In the genomic region with DNA sequence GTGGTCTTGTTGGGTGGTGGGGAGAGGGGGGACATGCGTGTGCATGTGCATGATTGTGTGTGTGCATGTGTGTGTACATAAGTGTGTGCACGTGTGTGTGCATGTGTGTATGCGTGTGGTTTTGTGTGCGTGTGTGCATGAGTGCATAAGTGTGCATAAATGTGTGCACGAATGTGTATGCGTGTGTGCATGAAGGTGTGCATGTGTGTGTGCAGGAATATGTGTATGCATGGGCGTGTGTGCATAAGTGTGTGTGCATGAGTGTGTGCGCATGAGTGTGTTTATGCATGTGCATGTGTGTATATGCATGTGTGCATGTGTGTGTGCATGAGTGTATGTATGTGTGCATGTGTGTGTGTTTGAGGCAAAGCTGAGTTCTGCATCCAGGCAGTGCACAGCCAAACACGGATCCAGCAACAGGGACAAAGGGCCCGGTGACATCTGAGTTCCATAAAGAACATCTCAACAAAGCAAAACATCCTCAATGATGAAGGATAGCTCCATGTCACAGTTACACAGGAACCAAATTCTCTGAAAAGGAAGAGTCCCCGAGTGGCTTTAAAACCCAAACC, we compare ENCODE assay signal across 27 cellular contexts.
"Had no signal": no experiment of that assay in that cellular context is flagged by ENCODE, and none has a peak within 500 bp of the region (broad histone marks: within the 10 kb centered on the region; RNA-seq: fewer than 3 reads in every experiment).

No MANE protein-coding gene starts in this region.

- H3K9ac ChIP-seq: neural progenitor cell had no signal

- H3K9me3 ChIP-seq: esophagus squamous epithelium, lower lobe of right lung, prostate gland, right atrium auricular region, sigmoid colon, stomach, testis, upper lobe of right lung, vagina had no signal

- H2AFZ ChIP-seq: neural progenitor cell had no signal

- DNase-seq: cortex of kidney; effector memory CD8-positive, alpha-beta T cell; erythroblast; esophagus squamous epithelium; foreskin melanocyte; glutamatergic neuron; heart right ventricle; hippocampal formation; left ventricle myocardium superior; lower lobe of right lung; nucleus accumbens; sigmoid colon; stimulated activated CD4-positive, alpha-beta T cell treated with anti-CD3 and anti-CD28 coated beads, Interleukin-2, amount 100 ng/mL, for 24 hours; stimulated activated CD4-positive, alpha-beta T cell treated with anti-CD3 and anti-CD28 coated beads, Interleukin-4, amount 100 ng/mL, for 24 hours; stimulated activated naive CD4-positive, alpha-beta T cell treated with Interleukin-2 at 50 U/mL for 16 hours; stomach; testis; upper lobe of right lung had no signal

- FAIRE-seq: endometrium, keratinocyte had no signal

- H3K4me1 ChIP-seq: esophagus squamous epithelium, heart right ventricle, lower lobe of right lung, prostate gland, right atrium auricular region, sigmoid colon, stomach, testis, tibial nerve, upper lobe of right lung, vagina had no signal

- H3K27ac ChIP-seq: esophagus squamous epithelium, heart right ventricle, lower lobe of right lung, neural progenitor cell, prostate gland, right atrium auricular region, sigmoid colon, stomach, testis, tibial nerve, upper lobe of right lung, vagina had no signal

- ATAC-seq: effector memory CD8-positive, alpha-beta T cell; heart right ventricle; left ventricle myocardium superior; lower lobe of right lung; natural killer cell treated with Interleukin-12 subunit alpha and Interleukin-12 subunit beta and Interleukin-15 and Interleukin-18, amount 100 ng/mL, for 72 hours; stimulated activated effector memory CD8-positive, alpha-beta T cell treated with anti-CD3 and anti-CD28 coated beads, Interleukin-12 subunit alpha, Interleukin-12 subunit beta, amount 100 ng/mL, for 72 hours; upper lobe of right lung had no signal

- H3K4me2 ChIP-seq: neural progenitor cell had no signal

- H3K36me3 ChIP-seq: esophagus squamous epithelium, heart right ventricle, lower lobe of right lung, neural progenitor cell, prostate gland, right atrium auricular region, sigmoid colon, stomach, tibial nerve, upper lobe of right lung, vagina had no signal

- H3K4me3 ChIP-seq: esophagus squamous epithelium, heart right ventricle, lower lobe of right lung, neural progenitor cell, prostate gland, right atrium auricular region, sigmoid colon, stomach, testis, tibial nerve, upper lobe of right lung, vagina had no signal

- H3K27me3 ChIP-seq: heart right ventricle, neural progenitor cell, right atrium auricular region, sigmoid colon, stomach, testis, tibial nerve, upper lobe of right lung, vagina had no signal
